In genomic region chr12:54300267-54300731, GRCh38 we compare ENCODE assay signal across 9 cellular contexts. TPM values are rescaled to one million over a fixed set of nuclear protein-coding genes. Genes with fewer than 3 reads are reported as not detected.
DNase-seq lines count a peak whose midpoint lies in the region; ATAC-seq and TF ChIP-seq lines count a peak whose summit lies in the region.
"Had no signal": no experiment of that assay in that cellular context is flagged by ENCODE, and none has a peak within 500 bp of the region (broad histone marks: within the 10 kb centered on the region; RNA-seq: fewer than 3 reads in every experiment).

No MANE protein-coding gene starts in this region.

- peak overlapping the region; percentile 80 for H3K9ac ChIP-seq in iPS-15b (ENCODE audit: low read depth, low read length)

- H3K27me3 ChIP-seq in iPS-15b (ENCODE audit: control insufficient read depth, insufficient read depth, low read length) (peaks cover 18% of the 10 kb centered on the region), thoracic aorta (replicated peaks; ENCODE audit: insufficient read depth) (no peaks in the 10 kb centered on the region), gastroesophageal sphincter (peaks cover 60% of the 10 kb centered on the region), vagina (no peaks in the 10 kb centered on the region)

- H3K27ac ChIP-seq in thoracic aorta (no peak overlapping the region), gastroesophageal sphincter (no peak overlapping the region), vagina (no peak overlapping the region)
- H3K27ac ChIP-seq: 22Rv1 had no signal

- H3K27me3 Mint-ChIP-seq in activated naive CD8-positive, alpha-beta T cell, result peaks cover 26% of the 10 kb centered on the region
- peaks cover 50% of the 10 kb centered on the region for H3K27me3 Mint-ChIP-seq in activated naive CD8-positive, alpha-beta T cell treated with anti-CD3 and anti-CD28 coated beads, Interleukin-2, amount 50 U/mL, for 24 hours

- H3K36me3 ChIP-seq in iPS-15b (ENCODE audit: control insufficient read depth, insufficient read depth, low read length) (no peaks in the 10 kb centered on the region), thoracic aorta (no peaks in the 10 kb centered on the region), gastroesophageal sphincter (no peaks in the 10 kb centered on the region), vagina (no peaks in the 10 kb centered on the region)

- no peak for DNase-seq in activated naive CD8-positive, alpha-beta T cell treated with anti-CD3 and anti-CD28 coated beads, Interleukin-2, amount 50 U/mL, for 24 hours
- DNase-seq in thoracic aorta (ENCODE audit: low spot score) (no peak), vagina (ENCODE audit: extremely low spot score in 2 of 2) (no peak)
- DNase-seq: activated CD4-positive, CD25-positive, alpha-beta regulatory T cell treated with anti-CD3 and anti-CD28 coated beads, Interleukin-2, amount 50 U/mL, for 72 hours; NCI-H446 treated with DMSO at 0.1 percent for 48 hours had no signal

- H3K27ac Mint-ChIP-seq in activated naive CD8-positive, alpha-beta T cell, result no peak overlapping the region
- no peak overlapping the region for H3K27ac Mint-ChIP-seq in activated naive CD8-positive, alpha-beta T cell treated with anti-CD3 and anti-CD28 coated beads, Interleukin-2, amount 50 U/mL, for 24 hours

- peaks cover 10% of the 10 kb centered on the region for H3K4me1 Mint-ChIP-seq in activated naive CD8-positive, alpha-beta T cell (ENCODE audit: low read depth)
- H3K4me1 Mint-ChIP-seq in activated naive CD8-positive, alpha-beta T cell treated with anti-CD3 and anti-CD28 coated beads, Interleukin-2, amount 50 U/mL, for 24 hours, result peaks cover 18% of the 10 kb centered on the region

- no peak for TF ChIP-seq POLR2A in gastroesophageal sphincter (IDR thresholded peaks at IDR 0.05)
- TF ChIP-seq POLR2A in vagina (IDR thresholded peaks at IDR 0.05), result no peak

- H3K4me3 Mint-ChIP-seq in activated naive CD8-positive, alpha-beta T cell, result peak overlapping the region; percentile 48
- H3K4me3 Mint-ChIP-seq in activated naive CD8-positive, alpha-beta T cell treated with anti-CD3 and anti-CD28 coated beads, Interleukin-2, amount 50 U/mL, for 24 hours, result no peak overlapping the region

- TF ChIP-seq EP300 in gastroesophageal sphincter (IDR thresholded peaks at IDR 0.05), result no peak

- no peaks in the 10 kb centered on the region for H3K36me3 Mint-ChIP-seq in activated naive CD8-positive, alpha-beta T cell
- H3K36me3 Mint-ChIP-seq in activated naive CD8-positive, alpha-beta T cell treated with anti-CD3 and anti-CD28 coated beads, Interleukin-2, amount 50 U/mL, for 24 hours (ENCODE audit: low read depth), result no peaks in the 10 kb centered on the region

- intact Hi-C loops in vagina (cut with DNase I), result no loop called here

- peaks cover 26% of the 10 kb centered on the region for H3K4me1 ChIP-seq in iPS-15b (ENCODE audit: control insufficient read depth, insufficient read depth, low read length)
- peaks cover 7 to 11% of the 10 kb centered on the region in 2 donors for H3K4me1 ChIP-seq in thoracic aorta (ENCODE audit: control insufficient read depth in 1 of 2, low read depth in 2 of 2)
- peaks cover 0 to 11% (median 8%) of the 10 kb centered on the region in 3 donors for H3K4me1 ChIP-seq in gastroesophageal sphincter
- peaks cover 12% of the 10 kb centered on the region for H3K4me1 ChIP-seq in vagina

- ATAC-seq in activated naive CD8-positive, alpha-beta T cell treated with anti-CD3 and anti-CD28 coated beads, Interleukin-2, amount 50 U/mL, for 24 hours, result no peak
- no peak for ATAC-seq in thoracic aorta (ENCODE audit: insufficient number of reproducible peaks, low FRiP score, low read depth)
- no peak for ATAC-seq in gastroesophageal sphincter

- H3K9me3 ChIP-seq in iPS-15b (ENCODE audit: control insufficient read depth, insufficient read depth, low read length) (no peaks in the 10 kb centered on the region), thoracic aorta (no peaks in the 10 kb centered on the region), gastroesophageal sphincter (no peaks in the 10 kb centered on the region), vagina (no peaks in the 10 kb centered on the region)

- 0% methylated on average over 2 of the region's 3 CpGs for WGBS in gastroesophageal sphincter (ENCODE audit: low coverage in 1 of 2), 2 donors

- H3K9me3 Mint-ChIP-seq in activated naive CD8-positive, alpha-beta T cell (ENCODE audit: low read depth), result no peaks in the 10 kb centered on the region
- H3K9me3 Mint-ChIP-seq in activated naive CD8-positive, alpha-beta T cell treated with anti-CD3 and anti-CD28 coated beads, Interleukin-2, amount 50 U/mL, for 24 hours, result no peaks in the 10 kb centered on the region

- TF ChIP-seq CTCF in thoracic aorta (IDR thresholded peaks at IDR 0.05), result no peak
- TF ChIP-seq CTCF in gastroesophageal sphincter (IDR thresholded peaks at IDR 0.05), result no peak
- TF ChIP-seq CTCF in vagina (IDR thresholded peaks at IDR 0.05), result no peak

- H3K4me3 ChIP-seq in iPS-15b (ENCODE audit: low read depth, low read length) (peak overlapping the region; percentile 73), thoracic aorta (peak overlapping the region; percentile 62), gastroesophageal sphincter (peak overlapping the region in 1 of 2 donors; percentile 25), vagina (no peak overlapping the region)

RNA-seq across cellular contexts. Expression of gene NFE2, which starts 0.5 kb away (rescaled TPM):
- total RNA-seq in thoracic aorta, result 1 to 10 TPM in 1 of 2 donors, not detected in 1; 1.8 TPM
- 1 to 10 TPM in 1 of 4 donors, under 1 TPM in 2, not detected in 1; 0.37 to 1.6 (median 0.77) TPM for total RNA-seq in gastroesophageal sphincter
- not detected for total RNA-seq in vagina

RNA-seq across cellular contexts. Expression of gene HNRNPA1, which starts 19.8 kb away (rescaled TPM):
- total RNA-seq in thoracic aorta (100 to 1,000 TPM; 219 to 695 TPM), gastroesophageal sphincter (100 to 1,000 TPM; 250 to 459 (median 349) TPM), vagina (521 TPM)

RNA-seq across cellular contexts. Expression of gene CBX5, which starts 20.4 kb away (rescaled TPM):
- total RNA-seq in thoracic aorta, result 10 to 100 TPM; 37.6 to 52.7 TPM
- total RNA-seq in gastroesophageal sphincter, result 10 to 100 TPM; 32.5 to 62.4 (median 49.3) TPM
- 21.6 TPM for total RNA-seq in vagina

RNA-seq across cellular contexts. Expression of gene COPZ1, which starts 24.6 kb away (rescaled TPM):
- total RNA-seq in thoracic aorta, result 10 to 100 TPM; 38.7 to 59.4 TPM
- 100 to 1,000 TPM in 1 of 4 donors, 10 to 100 TPM in 3; 47.0 to 138 (median 57.5) TPM for total RNA-seq in gastroesophageal sphincter
- 47.6 TPM for total RNA-seq in vagina

Comparison
In these comparisons a context has a peak if more than half of its experiments do, and no peak if none do; other contexts are left out.
1. H3K4me3 ChIP-seq: peak in iPS-15b (single experiment) and thoracic aorta (single experiment); none in vagina (0 of 2).